ENCODE assay signal across 8 cellular contexts in the genomic region with DNA sequence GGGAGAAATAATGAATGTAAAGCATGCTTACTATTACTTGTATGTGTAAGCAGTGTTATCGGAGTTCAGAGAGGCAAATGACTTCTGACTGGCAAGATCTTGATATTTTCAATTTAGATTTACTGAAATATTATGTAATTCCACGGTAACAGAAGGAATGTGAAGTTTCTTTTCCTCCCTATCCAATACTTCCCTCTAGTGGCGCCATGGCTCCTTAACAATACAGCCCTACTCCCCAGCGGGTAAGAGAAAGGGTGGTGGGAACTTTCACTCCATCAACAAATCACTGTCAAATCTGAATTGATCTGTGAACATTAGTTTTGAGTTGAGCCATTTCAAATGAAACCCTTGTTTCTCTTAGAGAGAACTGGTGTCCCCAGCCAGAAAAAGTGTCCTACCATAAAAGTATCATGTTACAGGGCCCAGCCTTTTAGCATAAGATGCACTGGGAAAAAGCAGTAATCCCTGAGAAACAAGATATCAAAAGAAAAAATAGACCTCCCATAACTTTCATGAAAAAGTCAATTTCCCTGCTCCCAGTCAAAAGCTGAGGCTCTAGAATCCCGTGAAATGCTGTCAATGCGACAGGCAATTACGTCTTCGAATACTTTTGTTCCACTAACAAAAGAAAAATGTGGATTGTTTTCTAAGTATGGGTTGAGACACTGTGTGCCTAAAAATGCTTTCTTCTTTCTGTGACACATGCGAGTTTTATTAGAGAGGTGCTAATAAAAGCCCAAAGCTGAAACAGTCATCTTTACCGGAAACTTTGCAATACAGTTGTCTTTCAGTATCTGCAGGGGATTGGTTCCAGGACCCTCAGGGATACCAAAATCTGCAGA. TPM values are rescaled to one million over a fixed set of nuclear protein-coding genes. Genes with fewer than 3 reads are reported as not detected.
DNase-seq lines count a peak whose midpoint lies in the region; ATAC-seq and TF ChIP-seq lines count a peak whose summit lies in the region.

No MANE protein-coding gene starts in this region.

- no peak for ATAC-seq in DND-41 (ENCODE audit: insufficient read depth, low read depth)
- ATAC-seq in GM19452 (IDR thresholded peaks at IDR 0.05; ENCODE audit: unreplicated experiment), result no peak
- no peak for ATAC-seq in HG03378 (IDR thresholded peaks at IDR 0.05; ENCODE audit: unreplicated experiment)
- ATAC-seq in HG02973 (IDR thresholded peaks at IDR 0.05; ENCODE audit: unreplicated experiment), result no peak

- no peaks in the 10 kb centered on the region for H3K36me3 ChIP-seq in DND-41 (ENCODE audit: insufficient read depth, low read length)
- H3K36me3 ChIP-seq in kidney epithelial cell (ENCODE audit: control insufficient read depth, insufficient read depth, low read length), result no peaks in the 10 kb centered on the region

- H3K79me2 ChIP-seq in DND-41 (ENCODE audit: insufficient read depth, low read length), result no peaks in the 10 kb centered on the region

- H3K27me3 ChIP-seq in DND-41 (ENCODE audit: insufficient read depth, low read length, poor library complexity) (no peaks in the 10 kb centered on the region), kidney epithelial cell (ENCODE audit: control insufficient read depth, insufficient read depth, low read length) (no peaks in the 10 kb centered on the region)

- H3K9ac ChIP-seq in DND-41 (ENCODE audit: low read depth, low read length), result no peak overlapping the region

- H3K9me3 ChIP-seq in DND-41 (ENCODE audit: insufficient read depth, low read length, severe bottlenecking), result no peaks in the 10 kb centered on the region

- in situ Hi-C loops in astrocyte of the spinal cord (cut with HindIII; ENCODE audit: low sequenced_read_pairs), result no loop called here

- no peak overlapping the region for H3K4me3 ChIP-seq in DND-41 (ENCODE audit: low read depth in 1 of 2, low read length in 2 of 2)
- H3K4me3 ChIP-seq in astrocyte of the spinal cord (ENCODE audit: low read depth, low read length), result no peak overlapping the region
- no peak overlapping the region for H3K4me3 ChIP-seq in kidney epithelial cell (ENCODE audit: low read depth, low read length)

- no peak overlapping the region for H2AFZ ChIP-seq in DND-41 (ENCODE audit: low read depth, low read length)

- no peak overlapping the region for H3K4me2 ChIP-seq in DND-41 (ENCODE audit: insufficient read depth, low read length)

- H3K27ac ChIP-seq in DND-41 (ENCODE audit: low read length), result no peak overlapping the region

- TF ChIP-seq CTCF in DND-41 (IDR thresholded peaks at IDR 0.05; ENCODE audit: borderline replicate concordance, extremely low read depth, low read length, poor library complexity, severe bottlenecking), result peak; percentile 51
- TF ChIP-seq CTCF in LNCAP (IDR thresholded peaks at IDR 0.05), result peak; percentile 72
- TF ChIP-seq CTCF in astrocyte of the spinal cord (IDR thresholded peaks at IDR 0.05; ENCODE audit: low read depth, low read length), result peak; percentile 83
- TF ChIP-seq CTCF in kidney epithelial cell (IDR thresholded peaks at IDR 0.05; ENCODE audit: insufficient read depth, low read length, poor library complexity, severe bottlenecking), result peak; percentile 81

- 0 out of 2 replicates have a peak, but pooled peaks cover 3% of the 10 kb centered on the region for H4K20me1 ChIP-seq in DND-41 (ENCODE audit: insufficient read depth, low read length)

- DNase-seq in DND-41 (no peak), astrocyte of the spinal cord (ENCODE audit: low read depth, low spot score) (peak; percentile 67), kidney epithelial cell (ENCODE audit: low read depth) (no peak), NCI-H2081 treated with DMSO at 0.1 percent for 48 hours (lab: John Stamatoyannopoulos, UW) (no peak)

- no peaks in the 10 kb centered on the region for H3K4me1 ChIP-seq in DND-41 (ENCODE audit: insufficient read depth, low read length)

RNA-seq across cellular contexts. Expression of a gene that starts 12.9 kb away (rescaled TPM):
- 171 and 181 TPM in 2 replicates for total RNA-seq in kidney epithelial cell

RNA-seq across cellular contexts. Expression of a gene that starts 24.9 kb away (rescaled TPM):
- total RNA-seq in kidney epithelial cell, result 19.2 and 24.3 TPM in 2 replicates

RNA-seq across cellular contexts. Expression of a gene that starts 53.9 kb away (rescaled TPM):
- 88.9 TPM in 2 replicates for total RNA-seq in kidney epithelial cell
